20 cellular contexts compared by ENCODE assay signal in genomic region chr4:76923619-76924357, GRCh38. TPM values are rescaled to one million over a fixed set of nuclear protein-coding genes. Genes with fewer than 3 reads are reported as not detected.
A peak's percentile ranks its signal among the peaks of the same experiment; 100 is the strongest.
DNase-seq lines count a peak whose midpoint lies in the region; ATAC-seq, FAIRE-seq and TF ChIP-seq lines count a peak whose summit lies in the region.
"Had no signal": no experiment of that assay in that cellular context is flagged by ENCODE, and none has a peak within 500 bp of the region (broad histone marks: within the 10 kb centered on the region; RNA-seq: fewer than 3 reads in every experiment).

No MANE protein-coding gene starts in this region.

- dilution Hi-C loops in mammary epithelial cell (cut with HindIII; ENCODE audit: low sequenced_read_pairs): no loop called here

- H3K4me1 ChIP-seq in mammary epithelial cell (ENCODE audit: insufficient read depth, low read length) (no peaks in the 10 kb centered on the region), breast epithelium (no peaks in the 10 kb centered on the region)
- H3K4me1 ChIP-seq: BLaER1 treated with 17β-estradiol and CSF1 and Interleukin-3, amounts not matched to agents 10 nM and 100 nM; HAP-1 had no signal

- TF ChIP-seq POLR2A in breast epithelium (IDR thresholded peaks at IDR 0.05): no peak

- TF ChIP-seq CTCF in mammary epithelial cell (conservative IDR thresholded peaks at IDR 0.05 in 1 of 2, IDR thresholded peaks at IDR 0.05 in 1 of 2; ENCODE audit: extremely low read depth in 1 of 2, insufficient read depth in 1 of 2, low read depth in 1 of 2, low read length in 2 of 2): no peak
- TF ChIP-seq CTCF in breast epithelium (IDR thresholded peaks at IDR 0.05): no peak
- TF ChIP-seq CTCF in epithelial cell of esophagus (IDR thresholded peaks at IDR 0.05; ENCODE audit: insufficient read depth, low read depth, low read length, missing control alignments): no peak

- DNase-seq in mammary epithelial cell (peak; percentile 61), breast epithelium (ENCODE audit: low spot score in 2 of 2) (no peak), epithelial cell of esophagus (ENCODE audit: low read depth) (peak; percentile 61), left colon (no peak), HTR-8/SVneo (ENCODE audit: insufficient read length, low spot score) (no peak), NCI-H2171 (lab: John Stamatoyannopoulos, UW) (no peak)
- DNase-seq: CD4-positive, CD25-positive, alpha-beta regulatory T cell; DMS 273 treated with DMSO at 0.1 percent for 48 hours; DMS79; GOT3; HFFc6; IMR-90; KBM-7 had no signal

- CTCF ChIA-PET in mammary epithelial cell (lab: Charles Lee; ENCODE audit: low non-redundant PET): interaction anchor here (0.6 kb wide), 1 partner anchor 419 kb away, joined by 4 read pairs; no protein-coding TSS in a partner anchor

- H3K27ac ChIP-seq in mammary epithelial cell (ENCODE audit: insufficient read depth, low read depth, low read length) (no peak overlapping the region), breast epithelium (no peak overlapping the region)
- H3K27ac ChIP-seq: 22Rv1; BLaER1 treated with 17β-estradiol and CSF1 and Interleukin-3, amounts not matched to agents 10 nM and 100 nM; HL-60 had no signal

- H2AFZ ChIP-seq in mammary epithelial cell (ENCODE audit: low read depth, low read length): no peak overlapping the region

- no peak for FAIRE-seq in HTR-8/SVneo (lab: Jason Lieb, UNC)
- FAIRE-seq: GM12891 had no signal

- in situ Hi-C loops in mammary epithelial cell (cut with MboI; ENCODE audit: low sequenced_read_pairs in 2 of 2): no loop called here

- no TSS peak for BruUV-seq in mammary epithelial cell (replicated peaks; lab: Mats Ljungman, UMichigan)

- no peaks in the 10 kb centered on the region for H4K20me1 ChIP-seq in mammary epithelial cell (ENCODE audit: insufficient read depth, low read length)
- H4K20me1 ChIP-seq: BLaER1 treated with 17β-estradiol and CSF1 and Interleukin-3, amounts not matched to agents 10 nM and 100 nM had no signal

- no peak overlapping the region for H3K4me3 ChIP-seq in mammary epithelial cell (replicated peaks in 1 of 3; ENCODE audit: insufficient read depth in 1 of 3, low read depth in 2 of 3, low read length in 3 of 3)
- H3K4me3 ChIP-seq in breast epithelium: no peak overlapping the region
- H3K4me3 ChIP-seq in epithelial cell of esophagus (ENCODE audit: low read length): no peak overlapping the region
- H3K4me3 ChIP-seq: BLaER1 treated with 17β-estradiol and CSF1 and Interleukin-3, amounts not matched to agents 10 nM and 100 nM; HAP-1 had no signal

- intact Hi-C loops in mammary epithelial cell (cut with micrococcal nuclease): no loop called here
- intact Hi-C loops in breast epithelium (cut with DNase I; ENCODE audit: low total_unique reads): no loop called here
- intact Hi-C loops in left colon (cut with DNase I, micrococcal nuclease): no loop called here

- WGBS in mammary epithelial cell (ENCODE audit: low coverage, missing lambda C conversion rate): 83% methylated on average over 5 of the region's 5 CpGs

- no peaks in the 10 kb centered on the region for H3K79me2 ChIP-seq in mammary epithelial cell (ENCODE audit: insufficient read depth, low read length)

- peak; percentile 37 for ATAC-seq in left colon
- ATAC-seq in HG02763 (IDR thresholded peaks at IDR 0.05; ENCODE audit: unreplicated experiment): no peak
- no peak for ATAC-seq in GM21723 (IDR thresholded peaks at IDR 0.05; ENCODE audit: unreplicated experiment)

- H3K27me3 ChIP-seq in mammary epithelial cell (ENCODE audit: insufficient read depth, low read length) (no peaks in the 10 kb centered on the region), breast epithelium (no peaks in the 10 kb centered on the region)
- H3K27me3 ChIP-seq: BLaER1 treated with 17β-estradiol and CSF1 and Interleukin-3, amounts not matched to agents 10 nM and 100 nM had no signal

- no peaks in the 10 kb centered on the region for H3K9me3 ChIP-seq in mammary epithelial cell (replicated peaks; ENCODE audit: insufficient read depth, low read length)
- no peaks in the 10 kb centered on the region for H3K9me3 ChIP-seq in breast epithelium
- H3K9me3 ChIP-seq: HAP-1 had no signal

- H3K36me3 ChIP-seq in mammary epithelial cell (ENCODE audit: insufficient read depth, low read length) (no peaks in the 10 kb centered on the region), breast epithelium (no peaks in the 10 kb centered on the region)
- H3K36me3 ChIP-seq: BLaER1 treated with 17β-estradiol and CSF1 and Interleukin-3, amounts not matched to agents 10 nM and 100 nM; HAP-1 had no signal

- no peak overlapping the region for H3K9ac ChIP-seq in mammary epithelial cell (ENCODE audit: insufficient read depth, low read length)
- H3K9ac ChIP-seq: BLaER1 treated with 17β-estradiol and CSF1 and Interleukin-3, amounts not matched to agents 10 nM and 100 nM had no signal

- no peak overlapping the region for H3K4me2 ChIP-seq in mammary epithelial cell (ENCODE audit: insufficient read depth, low read depth, low read length)
- H3K4me2 ChIP-seq: BLaER1 treated with 17β-estradiol and CSF1 and Interleukin-3, amounts not matched to agents 10 nM and 100 nM had no signal

RNA-seq across cellular contexts. Expression of gene SEPTIN11, which starts 25.8 kb away (rescaled TPM):
- total RNA-seq in mammary epithelial cell (100 to 1,000 TPM; 156 to 188 TPM), breast epithelium (100 to 1,000 TPM in 2 of 3 donors, 10 to 100 TPM in 1; 78.6 to 362 (median 329) TPM), left colon (100 to 1,000 TPM; 101 to 135 TPM)
- polyA plus RNA-seq in mammary epithelial cell: 102 TPM
- polyA minus RNA-seq in mammary epithelial cell: 154 TPM

RNA-seq across cellular contexts. Expression of gene SOWAHB, which starts 25.8 kb away (rescaled TPM):
- total RNA-seq in mammary epithelial cell (1 to 10 TPM; 2.9 to 8.3 TPM), breast epithelium (1 to 10 TPM in 2 of 3 donors, not detected in 1; 2.9 to 5.3 TPM), left colon (10 to 100 TPM; 23.7 to 25.5 TPM)
- polyA plus RNA-seq in mammary epithelial cell: 0.33 TPM
- polyA minus RNA-seq in mammary epithelial cell: 0.47 TPM
- total RNA-seq: CD4-positive, CD25-positive, alpha-beta regulatory T cell; IMR-90 had no signal
- polyA plus RNA-seq: CD4-positive, CD25-positive, alpha-beta regulatory T cell; IMR-90 had no signal

Comparison
In these comparisons a context has a peak if more than half of its experiments do, and no peak if none do; other contexts are left out.
1. DNase-seq: peak in mammary epithelial cell (single experiment) and epithelial cell of esophagus (single experiment); none in breast epithelium (0 of 2), left colon (0 of 2), HTR-8/SVneo (single experiment) and NCI-H2171 (single experiment).